In genomic region chr6:139569561-139569960, GRCh38 we compare ENCODE assay signal across 14 cellular contexts.
DNase-seq lines count a peak whose midpoint lies in the region; ATAC-seq, FAIRE-seq and TF ChIP-seq lines count a peak whose summit lies in the region.
"Had no signal": no experiment of that assay in that cellular context is flagged by ENCODE, and none has a peak within 500 bp of the region (broad histone marks: within the 10 kb centered on the region; RNA-seq: fewer than 3 reads in every experiment).

No MANE protein-coding gene starts in this region.

- TF ChIP-seq CTCF in foreskin fibroblast (IDR thresholded peaks at IDR 0.05; ENCODE audit: low read depth, low read length) = no peak

- intact Hi-C loops in activated CD4-positive, alpha-beta T cell treated with anti-CD3 and anti-CD28 coated beads for 36 hours (cut with DNase I, micrococcal nuclease) = no loop called here

- H3K27ac Mint-ChIP-seq in activated CD4-positive, alpha-beta T cell treated with anti-CD3 and anti-CD28 coated beads for 36 hours = no peak overlapping the region
- no peak overlapping the region for H3K27ac Mint-ChIP-seq in activated CD4-positive, alpha-beta T cell treated with anti-CD3 and anti-CD28 coated beads, Interleukin-2, amount 10 ng/mL, durations not matched to agents 7 days and 5 days
- H3K27ac Mint-ChIP-seq in activated naive CD8-positive, alpha-beta T cell treated with anti-CD3 and anti-CD28 coated beads for 36 hours = no peak overlapping the region
- H3K27ac Mint-ChIP-seq: activated naive CD8-positive, alpha-beta T cell; T-cell had no signal

- H3K9me3 Mint-ChIP-seq in activated CD4-positive, alpha-beta T cell treated with anti-CD3 and anti-CD28 coated beads for 36 hours (ENCODE audit: low read depth) = no peaks in the 10 kb centered on the region
- peaks cover 5% of the 10 kb centered on the region for H3K9me3 Mint-ChIP-seq in activated CD4-positive, alpha-beta T cell treated with anti-CD3 and anti-CD28 coated beads, Interleukin-2, amount 10 ng/mL, durations not matched to agents 7 days and 5 days
- no peaks in the 10 kb centered on the region for H3K9me3 Mint-ChIP-seq in activated naive CD8-positive, alpha-beta T cell treated with anti-CD3 and anti-CD28 coated beads for 36 hours

- no peaks in the 10 kb centered on the region for H3K36me3 Mint-ChIP-seq in activated CD4-positive, alpha-beta T cell treated with anti-CD3 and anti-CD28 coated beads for 36 hours (ENCODE audit: low read depth)
- H3K36me3 Mint-ChIP-seq in activated CD4-positive, alpha-beta T cell treated with anti-CD3 and anti-CD28 coated beads, Interleukin-2, amount 10 ng/mL, durations not matched to agents 7 days and 5 days (ENCODE audit: low read depth) = no peaks in the 10 kb centered on the region
- no peaks in the 10 kb centered on the region for H3K36me3 Mint-ChIP-seq in activated naive CD8-positive, alpha-beta T cell treated with anti-CD3 and anti-CD28 coated beads for 36 hours
- H3K36me3 Mint-ChIP-seq: T-cell had no signal

- POLR2A ChIA-PET in activated CD4-positive, alpha-beta T cell treated with anti-CD3 and anti-CD28 coated beads for 36 hours (lab: Charles Lee) = no interaction called here
- POLR2A ChIA-PET in activated CD4-positive, alpha-beta T cell treated with anti-CD3 and anti-CD28 coated beads, Interleukin-2, amount 10 ng/mL, durations not matched to agents 7 days and 5 days (lab: Charles Lee) = no interaction called here

- no peaks in the 10 kb centered on the region for H3K36me3 ChIP-seq in SJCRH30

- no peak overlapping the region for H3K4me3 Mint-ChIP-seq in activated CD4-positive, alpha-beta T cell treated with anti-CD3 and anti-CD28 coated beads for 36 hours
- no peak overlapping the region for H3K4me3 Mint-ChIP-seq in activated CD4-positive, alpha-beta T cell treated with anti-CD3 and anti-CD28 coated beads, Interleukin-2, amount 10 ng/mL, durations not matched to agents 7 days and 5 days
- H3K4me3 Mint-ChIP-seq in activated naive CD8-positive, alpha-beta T cell treated with anti-CD3 and anti-CD28 coated beads for 36 hours = no peak overlapping the region
- H3K4me3 Mint-ChIP-seq: activated naive CD8-positive, alpha-beta T cell; T-cell had no signal

- no peaks in the 10 kb centered on the region for H3K9me3 ChIP-seq in SJCRH30 (replicated peaks)

- peaks cover 13% of the 10 kb centered on the region for H3K4me1 ChIP-seq in SJCRH30

- H3K27me3 ChIP-seq in SJCRH30 = no peaks in the 10 kb centered on the region

- H3K27ac ChIP-seq in SJCRH30 = peak overlapping the region; percentile 50

- H3K27me3 Mint-ChIP-seq in activated CD4-positive, alpha-beta T cell treated with anti-CD3 and anti-CD28 coated beads for 36 hours = peaks cover 4% of the 10 kb centered on the region
- no peaks in the 10 kb centered on the region for H3K27me3 Mint-ChIP-seq in activated CD4-positive, alpha-beta T cell treated with anti-CD3 and anti-CD28 coated beads, Interleukin-2, amount 10 ng/mL, durations not matched to agents 7 days and 5 days
- no peaks in the 10 kb centered on the region for H3K27me3 Mint-ChIP-seq in activated naive CD8-positive, alpha-beta T cell treated with anti-CD3 and anti-CD28 coated beads for 36 hours
- H3K27me3 Mint-ChIP-seq: activated naive CD8-positive, alpha-beta T cell; T-cell had no signal

- FAIRE-seq in GM19239 (lab: Jason Lieb, UNC) = no peak

- H3K4me1 Mint-ChIP-seq in activated CD4-positive, alpha-beta T cell treated with anti-CD3 and anti-CD28 coated beads for 36 hours = peaks cover 8% of the 10 kb centered on the region
- H3K4me1 Mint-ChIP-seq in activated CD4-positive, alpha-beta T cell treated with anti-CD3 and anti-CD28 coated beads, Interleukin-2, amount 10 ng/mL, durations not matched to agents 7 days and 5 days = no peaks in the 10 kb centered on the region
- no peaks in the 10 kb centered on the region for H3K4me1 Mint-ChIP-seq in activated naive CD8-positive, alpha-beta T cell treated with anti-CD3 and anti-CD28 coated beads for 36 hours
- H3K4me1 Mint-ChIP-seq: T-cell had no signal

- peak; percentile 63 for ATAC-seq in activated CD4-positive, alpha-beta T cell treated with anti-CD3 and anti-CD28 coated beads for 36 hours
- no peak for ATAC-seq in GM18858 (IDR thresholded peaks at IDR 0.05; ENCODE audit: unreplicated experiment)
- ATAC-seq: T-cell had no signal

- H3K4me3 ChIP-seq in SJCRH30 = no peak overlapping the region
- H3K4me3 ChIP-seq in foreskin fibroblast (ENCODE audit: low read depth in 1 of 2, low read length in 2 of 2) = no peak overlapping the region

- CTCF ChIA-PET in activated CD4-positive, alpha-beta T cell treated with anti-CD3 and anti-CD28 coated beads for 36 hours (lab: Charles Lee) = no interaction called here
- CTCF ChIA-PET in activated CD4-positive, alpha-beta T cell treated with anti-CD3 and anti-CD28 coated beads, Interleukin-2, amount 10 ng/mL, durations not matched to agents 7 days and 5 days (lab: Charles Lee) = no interaction called here

- DNase-seq in activated CD4-positive, alpha-beta T cell treated with anti-CD3 and anti-CD28 coated beads for 36 hours = no peak
- no peak for DNase-seq in activated CD4-positive, alpha-beta T cell treated with anti-CD3 and anti-CD28 coated beads, Interleukin-2, amount 10 ng/mL, durations not matched to agents 7 days and 5 days
- DNase-seq in SJCRH30 = no peak
- peak; percentile 66 to 82 for DNase-seq in foreskin fibroblast
- DNase-seq in activated naive CD8-positive, alpha-beta T cell treated with anti-CD3 and anti-CD28 coated beads for 36 hours = no peak
- DNase-seq in GM19239 (ENCODE audit: insufficient read length, low spot score) = no peak
- no peak for DNase-seq in NCI-H128 (lab: John Stamatoyannopoulos, UW; ENCODE audit: unreplicated experiment)
- DNase-seq: DMS53, hippocampal formation, NCI-H1417 treated with DMSO at 0.1 percent for 48 hours, NCI-H774, T-cell had no signal

Comparison
In these comparisons a context has a peak if more than half of its experiments do, and no peak if none do; other contexts are left out.
1. DNase-seq: peak in foreskin fibroblast (2 of 2); none in activated CD4-positive, alpha-beta T cell treated with anti-CD3 and anti-CD28 coated beads for 36 hours (single experiment), activated CD4-positive, alpha-beta T cell treated with anti-CD3 and anti-CD28 coated beads, Interleukin-2, amount 10 ng/mL, durations not matched to agents 7 days and 5 days (single experiment), SJCRH30 (0 of 2), activated naive CD8-positive, alpha-beta T cell treated with anti-CD3 and anti-CD28 coated beads for 36 hours (single experiment), GM19239 (single experiment) and NCI-H128 (single experiment).